1 cellular context compared by ENCODE assay signal in the genomic region with DNA sequence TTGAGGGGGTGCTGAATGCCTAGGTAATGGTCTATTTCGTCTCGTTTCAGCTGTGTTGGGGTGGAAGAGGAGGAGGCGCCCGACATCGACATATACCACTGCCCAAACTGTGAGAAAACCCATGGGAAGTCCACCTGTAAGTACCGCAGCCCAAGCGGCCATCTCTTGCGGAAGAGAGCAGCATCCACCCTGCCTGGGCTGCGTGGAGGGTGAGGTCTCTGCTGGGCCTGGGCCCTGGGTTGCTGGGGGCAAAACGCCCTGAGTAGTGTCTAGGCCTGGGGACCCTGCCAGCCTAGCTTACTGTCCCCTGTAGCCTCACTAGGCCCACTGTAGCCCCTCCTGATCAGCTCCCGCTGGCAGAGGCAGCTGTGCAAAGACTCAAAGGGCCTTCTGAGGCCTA.
TF ChIP-seq lines count a peak whose summit lies in the region.

No MANE protein-coding gene starts in this region.

TF ChIP-seq in GM23338, 12 proteins besides CTCF, POLR2A, EP300 and RAD21 (continued from another document):
- TF ChIP-seq, protein P1, sequence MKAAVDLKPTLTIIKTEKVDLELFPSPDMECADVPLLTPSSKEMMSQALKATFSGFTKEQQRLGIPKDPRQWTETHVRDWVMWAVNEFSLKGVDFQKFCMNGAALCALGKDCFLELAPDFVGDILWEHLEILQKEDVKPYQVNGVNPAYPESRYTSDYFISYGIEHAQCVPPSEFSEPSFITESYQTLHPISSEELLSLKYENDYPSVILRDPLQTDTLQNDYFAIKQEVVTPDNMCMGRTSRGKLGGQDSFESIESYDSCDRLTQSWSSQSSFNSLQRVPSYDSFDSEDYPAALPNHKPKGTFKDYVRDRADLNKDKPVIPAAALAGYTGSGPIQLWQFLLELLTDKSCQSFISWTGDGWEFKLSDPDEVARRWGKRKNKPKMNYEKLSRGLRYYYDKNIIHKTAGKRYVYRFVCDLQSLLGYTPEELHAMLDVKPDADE (IDR thresholded peaks at IDR 0.05) = no peak
- TF ChIP-seq, protein P2, sequence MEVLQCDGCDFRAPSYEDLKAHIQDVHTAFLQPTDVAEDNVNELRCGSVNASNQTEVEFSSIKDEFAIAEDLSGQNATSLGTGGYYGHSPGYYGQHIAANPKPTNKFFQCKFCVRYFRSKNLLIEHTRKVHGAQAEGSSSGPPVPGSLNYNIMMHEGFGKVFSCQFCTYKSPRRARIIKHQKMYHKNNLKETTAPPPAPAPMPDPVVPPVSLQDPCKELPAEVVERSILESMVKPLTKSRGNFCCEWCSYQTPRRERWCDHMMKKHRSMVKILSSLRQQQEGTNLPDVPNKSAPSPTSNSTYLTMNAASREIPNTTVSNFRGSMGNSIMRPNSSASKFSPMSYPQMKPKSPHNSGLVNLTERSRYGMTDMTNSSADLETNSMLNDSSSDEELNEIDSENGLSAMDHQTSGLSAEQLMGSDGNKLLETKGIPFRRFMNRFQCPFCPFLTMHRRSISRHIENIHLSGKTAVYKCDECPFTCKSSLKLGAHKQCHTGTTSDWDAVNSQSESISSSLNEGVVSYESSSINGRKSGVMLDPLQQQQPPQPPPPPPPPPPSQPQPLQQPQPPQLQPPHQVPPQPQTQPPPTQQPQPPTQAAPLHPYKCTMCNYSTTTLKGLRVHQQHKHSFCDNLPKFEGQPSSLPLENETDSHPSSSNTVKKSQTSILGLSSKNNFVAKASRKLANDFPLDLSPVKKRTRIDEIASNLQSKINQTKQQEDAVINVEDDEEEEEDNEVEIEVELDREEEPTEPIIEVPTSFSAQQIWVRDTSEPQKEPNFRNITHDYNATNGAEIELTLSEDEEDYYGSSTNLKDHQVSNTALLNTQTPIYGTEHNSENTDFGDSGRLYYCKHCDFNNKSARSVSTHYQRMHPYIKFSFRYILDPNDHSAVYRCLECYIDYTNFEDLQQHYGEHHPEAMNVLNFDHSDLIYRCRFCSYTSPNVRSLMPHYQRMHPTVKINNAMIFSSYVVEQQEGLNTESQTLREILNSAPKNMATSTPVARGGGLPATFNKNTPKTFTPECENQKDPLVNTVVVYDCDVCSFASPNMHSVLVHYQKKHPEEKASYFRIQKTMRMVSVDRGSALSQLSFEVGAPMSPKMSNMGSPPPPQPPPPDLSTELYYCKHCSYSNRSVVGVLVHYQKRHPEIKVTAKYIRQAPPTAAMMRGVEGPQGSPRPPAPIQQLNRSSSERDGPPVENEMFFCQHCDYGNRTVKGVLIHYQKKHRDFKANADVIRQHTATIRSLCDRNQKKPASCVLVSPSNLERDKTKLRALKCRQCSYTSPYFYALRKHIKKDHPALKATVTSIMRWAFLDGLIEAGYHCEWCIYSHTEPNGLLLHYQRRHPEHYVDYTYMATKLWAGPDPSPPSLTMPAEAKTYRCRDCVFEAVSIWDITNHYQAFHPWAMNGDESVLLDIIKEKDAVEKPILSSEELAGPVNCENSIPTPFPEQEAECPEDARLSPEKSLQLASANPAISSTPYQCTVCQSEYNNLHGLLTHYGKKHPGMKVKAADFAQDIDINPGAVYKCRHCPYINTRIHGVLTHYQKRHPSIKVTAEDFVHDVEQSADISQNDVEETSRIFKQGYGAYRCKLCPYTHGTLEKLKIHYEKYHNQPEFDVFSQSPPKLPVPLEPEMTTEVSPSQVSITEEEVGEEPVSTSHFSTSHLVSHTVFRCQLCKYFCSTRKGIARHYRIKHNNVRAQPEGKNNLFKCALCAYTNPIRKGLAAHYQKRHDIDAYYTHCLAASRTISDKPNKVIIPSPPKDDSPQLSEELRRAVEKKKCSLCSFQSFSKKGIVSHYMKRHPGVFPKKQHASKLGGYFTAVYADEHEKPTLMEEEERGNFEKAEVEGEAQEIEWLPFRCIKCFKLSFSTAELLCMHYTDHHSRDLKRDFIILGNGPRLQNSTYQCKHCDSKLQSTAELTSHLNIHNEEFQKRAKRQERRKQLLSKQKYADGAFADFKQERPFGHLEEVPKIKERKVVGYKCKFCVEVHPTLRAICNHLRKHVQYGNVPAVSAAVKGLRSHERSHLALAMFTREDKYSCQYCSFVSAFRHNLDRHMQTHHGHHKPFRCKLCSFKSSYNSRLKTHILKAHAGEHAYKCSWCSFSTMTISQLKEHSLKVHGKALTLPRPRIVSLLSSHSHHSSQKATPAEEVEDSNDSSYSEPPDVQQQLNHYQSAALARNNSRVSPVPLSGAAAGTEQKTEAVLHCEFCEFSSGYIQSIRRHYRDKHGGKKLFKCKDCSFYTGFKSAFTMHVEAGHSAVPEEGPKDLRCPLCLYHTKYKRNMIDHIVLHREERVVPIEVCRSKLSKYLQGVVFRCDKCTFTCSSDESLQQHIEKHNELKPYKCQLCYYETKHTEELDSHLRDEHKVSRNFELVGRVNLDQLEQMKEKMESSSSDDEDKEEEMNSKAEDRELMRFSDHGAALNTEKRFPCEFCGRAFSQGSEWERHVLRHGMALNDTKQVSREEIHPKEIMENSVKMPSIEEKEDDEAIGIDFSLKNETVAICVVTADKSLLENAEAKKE (CRISPR knock-in tag; IDR thresholded peaks at IDR 0.05) = no peak
- no peak for TF ChIP-seq EZH2phosphoT487 (IDR thresholded peaks at IDR 0.05; ENCODE audit: unreplicated experiment)
- TF ChIP-seq, protein P3, sequence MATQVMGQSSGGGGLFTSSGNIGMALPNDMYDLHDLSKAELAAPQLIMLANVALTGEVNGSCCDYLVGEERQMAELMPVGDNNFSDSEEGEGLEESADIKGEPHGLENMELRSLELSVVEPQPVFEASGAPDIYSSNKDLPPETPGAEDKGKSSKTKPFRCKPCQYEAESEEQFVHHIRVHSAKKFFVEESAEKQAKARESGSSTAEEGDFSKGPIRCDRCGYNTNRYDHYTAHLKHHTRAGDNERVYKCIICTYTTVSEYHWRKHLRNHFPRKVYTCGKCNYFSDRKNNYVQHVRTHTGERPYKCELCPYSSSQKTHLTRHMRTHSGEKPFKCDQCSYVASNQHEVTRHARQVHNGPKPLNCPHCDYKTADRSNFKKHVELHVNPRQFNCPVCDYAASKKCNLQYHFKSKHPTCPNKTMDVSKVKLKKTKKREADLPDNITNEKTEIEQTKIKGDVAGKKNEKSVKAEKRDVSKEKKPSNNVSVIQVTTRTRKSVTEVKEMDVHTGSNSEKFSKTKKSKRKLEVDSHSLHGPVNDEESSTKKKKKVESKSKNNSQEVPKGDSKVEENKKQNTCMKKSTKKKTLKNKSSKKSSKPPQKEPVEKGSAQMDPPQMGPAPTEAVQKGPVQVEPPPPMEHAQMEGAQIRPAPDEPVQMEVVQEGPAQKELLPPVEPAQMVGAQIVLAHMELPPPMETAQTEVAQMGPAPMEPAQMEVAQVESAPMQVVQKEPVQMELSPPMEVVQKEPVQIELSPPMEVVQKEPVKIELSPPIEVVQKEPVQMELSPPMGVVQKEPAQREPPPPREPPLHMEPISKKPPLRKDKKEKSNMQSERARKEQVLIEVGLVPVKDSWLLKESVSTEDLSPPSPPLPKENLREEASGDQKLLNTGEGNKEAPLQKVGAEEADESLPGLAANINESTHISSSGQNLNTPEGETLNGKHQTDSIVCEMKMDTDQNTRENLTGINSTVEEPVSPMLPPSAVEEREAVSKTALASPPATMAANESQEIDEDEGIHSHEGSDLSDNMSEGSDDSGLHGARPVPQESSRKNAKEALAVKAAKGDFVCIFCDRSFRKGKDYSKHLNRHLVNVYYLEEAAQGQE (IDR thresholded peaks at IDR 0.05; ENCODE audit: unreplicated experiment) = no peak
- no peak for TF ChIP-seq EZH2 (IDR thresholded peaks at IDR 0.05; ENCODE audit: low read depth, unreplicated experiment)
- TF ChIP-seq NANOG (IDR thresholded peaks at IDR 0.05; ENCODE audit: borderline replicate concordance) = no peak
- TF ChIP-seq STAT1 (IDR thresholded peaks at IDR 0.05; ENCODE audit: unreplicated experiment) = no peak
